In the genomic region with DNA sequence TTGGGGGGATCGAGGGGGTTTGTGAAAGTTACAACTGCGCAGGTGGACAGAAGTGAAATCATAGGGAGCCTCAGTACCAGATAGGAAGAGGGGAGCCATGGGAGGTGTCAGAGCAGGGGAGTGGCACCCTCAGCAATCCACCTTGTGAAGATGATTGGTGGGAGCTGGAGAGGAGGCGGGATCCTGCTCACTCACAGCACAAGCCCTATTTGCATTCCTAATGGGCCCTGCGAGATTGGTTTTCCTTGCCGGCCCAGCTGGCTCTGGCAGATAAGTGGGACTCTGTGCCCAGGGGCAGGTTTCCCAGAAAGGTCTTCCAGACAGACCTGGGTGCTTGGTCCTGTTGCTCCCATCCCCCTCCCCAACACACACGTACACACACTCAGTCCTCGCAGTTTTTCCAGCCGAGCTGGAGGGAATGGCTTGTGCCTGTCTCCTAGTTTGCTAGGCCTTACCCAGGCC, we compare ENCODE assay signal across 2 cellular contexts.
TF ChIP-seq lines count a peak whose summit lies in the region.

No MANE protein-coding gene starts in this region.

TF ChIP-seq in IMR-90, 13 proteins besides CTCF, POLR2A, EP300 and RAD21:
- TF ChIP-seq, protein P1, sequence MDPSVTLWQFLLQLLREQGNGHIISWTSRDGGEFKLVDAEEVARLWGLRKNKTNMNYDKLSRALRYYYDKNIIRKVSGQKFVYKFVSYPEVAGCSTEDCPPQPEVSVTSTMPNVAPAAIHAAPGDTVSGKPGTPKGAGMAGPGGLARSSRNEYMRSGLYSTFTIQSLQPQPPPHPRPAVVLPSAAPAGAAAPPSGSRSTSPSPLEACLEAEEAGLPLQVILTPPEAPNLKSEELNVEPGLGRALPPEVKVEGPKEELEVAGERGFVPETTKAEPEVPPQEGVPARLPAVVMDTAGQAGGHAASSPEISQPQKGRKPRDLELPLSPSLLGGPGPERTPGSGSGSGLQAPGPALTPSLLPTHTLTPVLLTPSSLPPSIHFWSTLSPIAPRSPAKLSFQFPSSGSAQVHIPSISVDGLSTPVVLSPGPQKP (IDR thresholded peaks at IDR 0.05; ENCODE audit: borderline replicate concordance, low read depth, low read length): no peak
- TF ChIP-seq CEBPB (IDR thresholded peaks at IDR 0.05; ENCODE audit: low read depth, low read length): no peak
- TF ChIP-seq, protein P2, sequence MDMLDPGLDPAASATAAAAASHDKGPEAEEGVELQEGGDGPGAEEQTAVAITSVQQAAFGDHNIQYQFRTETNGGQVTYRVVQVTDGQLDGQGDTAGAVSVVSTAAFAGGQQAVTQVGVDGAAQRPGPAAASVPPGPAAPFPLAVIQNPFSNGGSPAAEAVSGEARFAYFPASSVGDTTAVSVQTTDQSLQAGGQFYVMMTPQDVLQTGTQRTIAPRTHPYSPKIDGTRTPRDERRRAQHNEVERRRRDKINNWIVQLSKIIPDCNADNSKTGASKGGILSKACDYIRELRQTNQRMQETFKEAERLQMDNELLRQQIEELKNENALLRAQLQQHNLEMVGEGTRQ (IDR thresholded peaks at IDR 0.05; ENCODE audit: low read depth, low read length): no peak

TF ChIP-seq in WTC11, 78 proteins besides CTCF, POLR2A, EP300 and RAD21:
- TF ChIP-seq GTF2I (CRISPR knock-in tag; conservative IDR thresholded peaks at IDR 0.05) (peak; percentile 83), NFYB (CRISPR knock-in tag; conservative IDR thresholded peaks at IDR 0.05; ENCODE audit: low read depth) (peak; percentile 51), ATF1 (CRISPR knock-in tag; IDR thresholded peaks at IDR 0.05) (no peak)
